Comparison of ENCODE assay signal across 1 cellular context in genomic region chr5:96703985-96704384, GRCh38.
TF ChIP-seq lines count a peak whose summit lies in the region.

No MANE protein-coding gene starts in this region.

TF ChIP-seq in WTC11, 78 proteins besides CTCF, POLR2A, EP300 and RAD21 (continued from another document):
- no peak for TF ChIP-seq CREM (CRISPR knock-in tag; IDR thresholded peaks at IDR 0.05)
